ENCODE assay signal across 17 cellular contexts in the genomic region with DNA sequence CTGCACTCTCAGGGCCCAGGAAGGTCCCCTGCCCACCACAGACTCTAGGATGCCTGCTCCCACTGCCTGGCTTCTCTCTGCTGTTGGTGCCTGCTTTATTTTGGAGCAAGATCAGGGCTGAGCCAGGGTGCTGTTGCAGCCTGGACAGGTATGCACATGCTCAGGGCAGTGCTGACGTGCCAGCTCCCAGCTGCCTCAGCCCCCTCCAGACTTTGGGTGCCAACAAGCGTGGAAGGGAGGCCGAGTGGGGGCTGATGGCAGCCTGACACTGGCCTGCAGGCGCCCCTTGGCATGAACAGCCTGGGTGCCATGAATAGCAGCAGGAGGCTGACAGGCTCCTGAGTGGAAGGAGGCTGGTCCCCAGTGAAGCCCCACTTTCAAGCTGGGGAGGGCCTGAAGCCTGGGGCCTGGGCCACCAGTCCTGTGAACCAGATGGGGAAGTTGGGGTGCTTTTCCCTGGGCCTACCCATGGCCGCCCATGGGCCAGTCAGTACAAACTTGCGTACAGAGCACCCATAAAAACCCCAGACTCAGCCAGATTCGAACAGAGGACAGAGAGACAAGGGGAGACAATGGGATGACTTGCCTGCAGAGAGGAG. TPM values are rescaled to one million over a fixed set of nuclear protein-coding genes. Genes with fewer than 3 reads are reported as not detected.
A peak's percentile ranks its signal among the peaks of the same experiment; 100 is the strongest.
DNase-seq lines count a peak whose midpoint lies in the region; ATAC-seq and TF ChIP-seq lines count a peak whose summit lies in the region.
"Had no signal": no experiment of that assay in that cellular context is flagged by ENCODE, and none has a peak within 500 bp of the region (broad histone marks: within the 10 kb centered on the region; RNA-seq: fewer than 3 reads in every experiment).

No MANE protein-coding gene starts in this region.

- H3K14ac ChIP-seq in neuronal stem cell (ENCODE audit: low read length), result peak overlapping the region; percentile 38

- peak overlapping the region; percentile 38 for H3K18ac ChIP-seq in neuronal stem cell (ENCODE audit: low read length)

- peaks cover 41% of the 10 kb centered on the region for H3K27me3 Mint-ChIP-seq in MCF 10A (ENCODE audit: insufficient read depth, unreplicated experiment)

- H3K9me3 ChIP-seq in mammary epithelial cell (replicated peaks; ENCODE audit: insufficient read depth, low read length), result no peaks in the 10 kb centered on the region
- H3K9me3 ChIP-seq in neuronal stem cell (replicated peaks in 1 of 2; ENCODE audit: control insufficient read depth in 2 of 2, insufficient read depth in 1 of 2, low read depth in 1 of 2, low read length in 2 of 2), result no peaks in the 10 kb centered on the region
- no peaks in the 10 kb centered on the region for H3K9me3 ChIP-seq in SJCRH30 (replicated peaks)

- no peak overlapping the region for H2BK15ac ChIP-seq in neuronal stem cell (ENCODE audit: low read length)

- H3K4me3 ChIP-seq in mammary epithelial cell (replicated peaks in 1 of 3; ENCODE audit: insufficient read depth in 1 of 3, low read depth in 2 of 3, low read length in 3 of 3) (no peak overlapping the region), neuronal stem cell (ENCODE audit: low read length in 2 of 2) (no peak overlapping the region), SJCRH30 (no peak overlapping the region)
- H3K4me3 ChIP-seq: K562 had no signal

- peak overlapping the region; percentile 85 for H3K23ac ChIP-seq in neuronal stem cell (ENCODE audit: low read depth, low read length, poor library complexity)

- H3K9ac ChIP-seq in mammary epithelial cell (ENCODE audit: insufficient read depth, low read length) (no peak overlapping the region), neuronal stem cell (ENCODE audit: low read depth, low read length, poor library complexity) (no peak overlapping the region)

- no peak overlapping the region for H4K8ac ChIP-seq in neuronal stem cell (ENCODE audit: low read depth, low read length)

- H4K91ac ChIP-seq in neuronal stem cell (ENCODE audit: low read depth, low read length, poor library complexity), result no peak overlapping the region

- POLR2A ChIA-PET in MCF 10A (lab: Yijun Ruan, JAX), result interaction anchor here (1.0 kb wide), 1 partner anchor 434 kb away, joined by 3 read pairs; the partner anchor contains the start of gene WHRN

- H3K4me1 Mint-ChIP-seq in MCF 10A (ENCODE audit: insufficient read depth, unreplicated experiment), result no peaks in the 10 kb centered on the region
- H3K4me1 Mint-ChIP-seq: CD14-positive monocyte, T-cell had no signal

- H3K36me3 ChIP-seq in mammary epithelial cell (ENCODE audit: insufficient read depth, low read length) (no peaks in the 10 kb centered on the region), neuronal stem cell (replicated peaks in 1 of 2; ENCODE audit: control insufficient read depth in 2 of 2, insufficient read depth in 2 of 2, low read length in 2 of 2) (no peaks in the 10 kb centered on the region), SJCRH30 (no peaks in the 10 kb centered on the region)

- BruUV-seq in mammary epithelial cell (replicated peaks; lab: Mats Ljungman, UMichigan) (no TSS peak), MCF 10A (replicated peaks; lab: Mats Ljungman, UMichigan) (no TSS peak)

- DNase-seq in mammary epithelial cell, result peak; percentile 9
- DNase-seq in MCF 10A (ENCODE audit: unreplicated experiment), result no peak
- DNase-seq in neuronal stem cell (ENCODE audit: low spot score), result no peak
- no peak for DNase-seq in GF-D8 (lab: John Stamatoyannopoulos, UW)
- no peak for DNase-seq in stimulated activated naive CD8-positive, alpha-beta T cell treated with anti-CD3 and anti-CD28 coated beads, Interleukin-15, Interleukin-2, amounts not matched to agents 100 U/mL and 50 U/mL, for 24 hours
- DNase-seq in SJCRH30, result no peak
- DNase-seq: NCI-H146, PC-3, SIG-M5, T-cell had no signal

- H3K4me3 Mint-ChIP-seq in MCF 10A (ENCODE audit: unreplicated experiment), result no peak overlapping the region
- H3K4me3 Mint-ChIP-seq: CD14-positive monocyte, T-cell had no signal

- H2BK120ac ChIP-seq in neuronal stem cell (ENCODE audit: low read depth, low read length), result peak overlapping the region; percentile 17

- H3K27ac ChIP-seq in mammary epithelial cell (ENCODE audit: insufficient read depth, low read depth, low read length) (no peak overlapping the region), neuronal stem cell (replicated peaks; ENCODE audit: low read length) (no peak overlapping the region), SJCRH30 (no peak overlapping the region)

- no peaks in the 10 kb centered on the region for H3K79me2 ChIP-seq in mammary epithelial cell (ENCODE audit: insufficient read depth, low read length)

- peak overlapping the region; percentile 94 for H2AK5ac ChIP-seq in neuronal stem cell (ENCODE audit: low read depth, low read length)

- H4K20me1 ChIP-seq in mammary epithelial cell (ENCODE audit: insufficient read depth, low read length), result no peaks in the 10 kb centered on the region

- no peak overlapping the region for H2BK5ac ChIP-seq in neuronal stem cell (ENCODE audit: low read length)

- ATAC-seq in esophagus mucosa, result peak; percentile 76
- ATAC-seq in HG02852 (IDR thresholded peaks at IDR 0.05; ENCODE audit: unreplicated experiment), result no peak
- no peak for ATAC-seq in stimulated activated naive CD8-positive, alpha-beta T cell treated with anti-CD3 and anti-CD28 coated beads, Interleukin-15, Interleukin-2, amounts not matched to agents 100 U/mL and 50 U/mL, for 24 hours
- ATAC-seq: K562, PC-3 had no signal

- WGBS in mammary epithelial cell (ENCODE audit: low coverage, missing lambda C conversion rate), result no CpG with 5 or more reads among the region's 7 CpGs
- WGBS in neuronal stem cell (ENCODE audit: extremely low coverage in 2 of 2, insufficient read length in 2 of 2, insufficient replicate concordance in 1 of 2), 2 donors, result no CpG with 5 or more reads among the region's 7 CpGs

- H3K4me1 ChIP-seq in mammary epithelial cell (ENCODE audit: insufficient read depth, low read length) (peaks cover 9% of the 10 kb centered on the region), neuronal stem cell (ENCODE audit: control insufficient read depth in 2 of 2, insufficient read depth in 1 of 2, low read depth in 1 of 2, low read length in 2 of 2) (no peaks in the 10 kb centered on the region), SJCRH30 (no peaks in the 10 kb centered on the region)

- CTCF ChIA-PET in mammary epithelial cell (lab: Charles Lee; ENCODE audit: low non-redundant PET) (no interaction called here), MCF 10A (lab: Yijun Ruan, JAX) (interaction anchor here (3.3 kb wide), 1 partner anchor 11 kb away, joined by 39 read pairs; no protein-coding TSS in a partner anchor)

- H2AFZ ChIP-seq in mammary epithelial cell (ENCODE audit: low read depth, low read length), result no peak overlapping the region
- H2AFZ ChIP-seq in neuronal stem cell (ENCODE audit: low read length), result no peak overlapping the region

- no peaks in the 10 kb centered on the region for H3K79me1 ChIP-seq in neuronal stem cell (ENCODE audit: low read depth, low read length)

- intact Hi-C loops in mammary epithelial cell (cut with micrococcal nuclease) (no loop called here), MCF 10A (cut with micrococcal nuclease) (no loop called here)

- H3K9me3 Mint-ChIP-seq in MCF 10A (ENCODE audit: unreplicated experiment), result no peaks in the 10 kb centered on the region
- H3K9me3 Mint-ChIP-seq: T-cell had no signal

- in situ Hi-C loops in mammary epithelial cell (cut with MboI; ENCODE audit: low sequenced_read_pairs in 2 of 2), result no loop called here

- TF ChIP-seq CTCF in mammary epithelial cell (conservative IDR thresholded peaks at IDR 0.05 in 1 of 2, IDR thresholded peaks at IDR 0.05 in 1 of 2; ENCODE audit: extremely low read depth in 1 of 2, insufficient read depth in 1 of 2, low read depth in 1 of 2, low read length in 2 of 2) (no peak), MCF 10A (IDR thresholded peaks at IDR 0.05; ENCODE audit: unreplicated experiment) (no peak)

- H3K4ac ChIP-seq in neuronal stem cell (ENCODE audit: low read length), result no peak overlapping the region

- H3K36me3 Mint-ChIP-seq in MCF 10A (ENCODE audit: insufficient read depth, unreplicated experiment), result no peaks in the 10 kb centered on the region
- H3K36me3 Mint-ChIP-seq: CD14-positive monocyte, T-cell had no signal

- H3K27me3 ChIP-seq in mammary epithelial cell (ENCODE audit: insufficient read depth, low read length), result no peaks in the 10 kb centered on the region
- peaks cover 0 to 2% (median 0%) of the 10 kb centered on the region in 3 experiments for H3K27me3 ChIP-seq in neuronal stem cell (ENCODE audit: control insufficient read depth in 3 of 3, insufficient read depth in 3 of 3, low read depth in 1 of 3, low read length in 3 of 3)
- peaks cover 5% of the 10 kb centered on the region; the same call in 1 of the 2 replicates for H3K27me3 ChIP-seq in SJCRH30

- dilution Hi-C loops in mammary epithelial cell (cut with HindIII; ENCODE audit: low sequenced_read_pairs), result no loop called here

- H2BK12ac ChIP-seq in neuronal stem cell (ENCODE audit: low read length), result no peak overlapping the region

- H3K27ac Mint-ChIP-seq in MCF 10A (ENCODE audit: low read depth, unreplicated experiment), result no peak overlapping the region
- H3K27ac Mint-ChIP-seq: CD14-positive monocyte, T-cell had no signal

- H3K4me2 ChIP-seq in mammary epithelial cell (ENCODE audit: insufficient read depth, low read depth, low read length) (no peak overlapping the region), neuronal stem cell (ENCODE audit: insufficient read depth, low read length, poor library complexity, severe bottlenecking) (no peak overlapping the region)

RNA-seq across cellular contexts. Expression of gene AMBP, which starts 6.8 kb away (rescaled TPM):
- total RNA-seq in mammary epithelial cell (not detected), MCF 10A (2022) (not detected in 2 replicates), esophagus mucosa (0.44 TPM)
- polyA plus RNA-seq in mammary epithelial cell, result not detected
- polyA minus RNA-seq in mammary epithelial cell, result not detected
- polyA plus RNA-seq in neuronal stem cell (2013, experiment 1 of 2), result 0.06 TPM
- polyA plus RNA-seq in neuronal stem cell (2013, experiment 2 of 2), result 0.11 TPM
- 0.55 and 0.81 TPM in 2 replicates for total RNA-seq in SJCRH30 (2014; rRNA removed; shearing (Covaris generic))
- total RNA-seq: LHCN-M2 had no signal
- polyA plus RNA-seq: CD14-positive monocyte, K562 had no signal

RNA-seq across cellular contexts. Expression of gene KIF12, which starts 27.8 kb away (rescaled TPM):
- total RNA-seq in mammary epithelial cell, result 1 to 10 TPM; 1.6 to 2.3 TPM
- 0.99 TPM for polyA plus RNA-seq in mammary epithelial cell
- not detected for polyA minus RNA-seq in mammary epithelial cell
- total RNA-seq in MCF 10A (2022), result not detected in 2 replicates
- 0.56 TPM for total RNA-seq in esophagus mucosa
- 0.18 TPM for polyA plus RNA-seq in neuronal stem cell (2013, experiment 1 of 2)
- 0.22 TPM for polyA plus RNA-seq in neuronal stem cell (2013, experiment 2 of 2)
- 0.13 TPM in 1 of 2 replicates, not detected in the other for total RNA-seq in SJCRH30 (2014; rRNA removed; shearing (Covaris generic))
- total RNA-seq: Daoy, K562, LHCN-M2, NCI-H460 had no signal
- polyA plus RNA-seq: CD14-positive monocyte, K562 had no signal
